Comparison of ENCODE assay signal across 1 cellular context in genomic region chr6:157221049-157221816, GRCh38.
TF ChIP-seq lines count a peak whose summit lies in the region.

No MANE protein-coding gene starts in this region.

TF ChIP-seq in HepG2, 621 proteins besides CTCF, POLR2A, EP300 and RAD21 (continued from another document and continues in another):
- TF ChIP-seq TSC22D2 (CRISPR knock-in tag; IDR thresholded peaks at IDR 0.05; ENCODE audit: borderline replicate concordance): peak; percentile 59; the same call in 1 of the 2 replicates
- TF ChIP-seq SP4 (CRISPR knock-in tag; IDR thresholded peaks at IDR 0.05): peak; percentile 66
- TF ChIP-seq NR2C2 (CRISPR knock-in tag; IDR thresholded peaks at IDR 0.05; ENCODE audit: borderline replicate concordance): no peak
- TF ChIP-seq ELK4 (CRISPR knock-in tag; IDR thresholded peaks at IDR 0.05; ENCODE audit: borderline replicate concordance): no peak
- no peak for TF ChIP-seq CREM (IDR thresholded peaks at IDR 0.05)
- TF ChIP-seq CREM (CRISPR knock-in tag; IDR thresholded peaks at IDR 0.05): no peak
- TF ChIP-seq AGO1 (IDR thresholded peaks at IDR 0.05; ENCODE audit: low read depth, low read length, poor library complexity, severe bottlenecking): peak; percentile 28
- peak; percentile 82; the same call in 1 of the 2 replicates for TF ChIP-seq ZNF749 (CRISPR knock-in tag; IDR thresholded peaks at IDR 0.05; ENCODE audit: borderline replicate concordance)
- TF ChIP-seq ZNF546 (CRISPR knock-in tag; conservative IDR thresholded peaks at IDR 0.05): 0 out of 2 replicates have a peak, but pooled peaks have one; percentile 73
- TF ChIP-seq ZNF672 (CRISPR knock-in tag; IDR thresholded peaks at IDR 0.05): no peak
- TF ChIP-seq BRD4 (CRISPR knock-in tag; IDR thresholded peaks at IDR 0.05): no peak
- TF ChIP-seq ZFYVE20 (CRISPR knock-in tag; IDR thresholded peaks at IDR 0.05; ENCODE audit: borderline replicate concordance, low read depth): no peak
- peak; percentile 33 for TF ChIP-seq PATZ1 (CRISPR knock-in tag; IDR thresholded peaks at IDR 0.05)
- TF ChIP-seq ZBTB49 (CRISPR knock-in tag; IDR thresholded peaks at IDR 0.05; ENCODE audit: borderline replicate concordance): no peak
- TF ChIP-seq THAP11 (CRISPR knock-in tag; IDR thresholded peaks at IDR 0.05): 0 out of 2 replicates have a peak, but pooled peaks have one; percentile 35
- TF ChIP-seq SMAD3 (CRISPR knock-in tag; IDR thresholded peaks at IDR 0.05): 0 out of 2 replicates have a peak, but pooled peaks have one; percentile 28
- TF ChIP-seq FOSL1 (CRISPR knock-in tag; IDR thresholded peaks at IDR 0.05; ENCODE audit: borderline replicate concordance): no peak
- TF ChIP-seq SAFB2 (CRISPR knock-in tag; IDR thresholded peaks at IDR 0.05; ENCODE audit: borderline replicate concordance, low read depth): no peak
- TF ChIP-seq ZNF468 (CRISPR knock-in tag; IDR thresholded peaks at IDR 0.05): no peak
- TF ChIP-seq TFE3 (CRISPR knock-in tag; IDR thresholded peaks at IDR 0.05): no peak
- TF ChIP-seq ZNF235 (CRISPR knock-in tag; IDR thresholded peaks at IDR 0.05; ENCODE audit: borderline replicate concordance): no peak
- TF ChIP-seq ZFP62 (CRISPR knock-in tag; IDR thresholded peaks at IDR 0.05): no peak
- peak; percentile 77 for TF ChIP-seq CHCHD3 (CRISPR knock-in tag; IDR thresholded peaks at IDR 0.05)
- TF ChIP-seq ZNF329 (CRISPR knock-in tag; IDR thresholded peaks at IDR 0.05; ENCODE audit: low read depth): no peak
- TF ChIP-seq ZNF616 (CRISPR knock-in tag; IDR thresholded peaks at IDR 0.05; ENCODE audit: low read depth): peak; percentile 82; the same call in 1 of the 2 replicates
- no peak for TF ChIP-seq ZNF570 (CRISPR knock-in tag; IDR thresholded peaks at IDR 0.05; ENCODE audit: borderline replicate concordance)
- no peak for TF ChIP-seq ZNF280D (CRISPR knock-in tag; IDR thresholded peaks at IDR 0.05)
- TF ChIP-seq MXD1 (CRISPR knock-in tag; IDR thresholded peaks at IDR 0.05): 0 out of 2 replicates have a peak, but pooled peaks have one; percentile 14
- no peak for TF ChIP-seq RARA (CRISPR knock-in tag; IDR thresholded peaks at IDR 0.05)
- TF ChIP-seq ZNF850 (CRISPR knock-in tag; conservative IDR thresholded peaks at IDR 0.05): no peak
- TF ChIP-seq E2F2 (CRISPR knock-in tag; IDR thresholded peaks at IDR 0.05; ENCODE audit: borderline replicate concordance): no peak
- 0 out of 2 replicates have a peak, but pooled peaks have one; percentile 39 for TF ChIP-seq IRX3 (CRISPR knock-in tag; IDR thresholded peaks at IDR 0.05; ENCODE audit: borderline replicate concordance, low read depth)
- no peak for TF ChIP-seq ZNF20 (CRISPR knock-in tag; IDR thresholded peaks at IDR 0.05)
- TF ChIP-seq ZFP41 (CRISPR knock-in tag; IDR thresholded peaks at IDR 0.05; ENCODE audit: borderline replicate concordance): peak; percentile 57; the same call in 1 of the 2 replicates
- TF ChIP-seq ZNF460 (CRISPR knock-in tag; IDR thresholded peaks at IDR 0.05; ENCODE audit: borderline replicate concordance): no peak
- no peak for TF ChIP-seq EZH2 (conservative IDR thresholded peaks at IDR 0.05; ENCODE audit: low read depth, low read length)
- TF ChIP-seq ZNF343 (CRISPR knock-in tag; IDR thresholded peaks at IDR 0.05): no peak
- no peak for TF ChIP-seq GZF1 (CRISPR knock-in tag; IDR thresholded peaks at IDR 0.05)
- peak; percentile 28; the same call in 1 of the 2 replicates for TF ChIP-seq ZC3H4 (CRISPR knock-in tag; IDR thresholded peaks at IDR 0.05; ENCODE audit: borderline replicate concordance)
- TF ChIP-seq IRF2 (CRISPR knock-in tag; IDR thresholded peaks at IDR 0.05): no peak
- no peak for TF ChIP-seq WIZ (CRISPR knock-in tag; IDR thresholded peaks at IDR 0.05)
- TF ChIP-seq ZNF737 (CRISPR knock-in tag; IDR thresholded peaks at IDR 0.05; ENCODE audit: borderline replicate concordance): no peak
- TF ChIP-seq HMGA1 (CRISPR knock-in tag; conservative IDR thresholded peaks at IDR 0.05): no peak
- TF ChIP-seq FOXA1 (IDR thresholded peaks at IDR 0.05): no peak
- 0 out of 2 replicates have a peak, but pooled peaks have one; percentile 5 for TF ChIP-seq FOXA1 (CRISPR knock-in tag; IDR thresholded peaks at IDR 0.05)
- no peak for TF ChIP-seq ZNF30 (CRISPR knock-in tag; IDR thresholded peaks at IDR 0.05)
- TF ChIP-seq ZNF644 (CRISPR knock-in tag; IDR thresholded peaks at IDR 0.05; ENCODE audit: low read depth): no peak
- TF ChIP-seq ZNF784 (CRISPR knock-in tag; IDR thresholded peaks at IDR 0.05; ENCODE audit: borderline replicate concordance): peak; percentile 89
- TF ChIP-seq FOXP4 (CRISPR knock-in tag; IDR thresholded peaks at IDR 0.05): no peak
- TF ChIP-seq GMEB2 (CRISPR knock-in tag; IDR thresholded peaks at IDR 0.05; ENCODE audit: low read depth): no peak
- peak in 1 of 2 experiments; percentile 53; a peak in 1 of 4 replicates for TF ChIP-seq KLF16 (CRISPR knock-in tag; IDR thresholded peaks at IDR 0.05)
